20 cellular contexts compared by ENCODE assay signal in the genomic region with DNA sequence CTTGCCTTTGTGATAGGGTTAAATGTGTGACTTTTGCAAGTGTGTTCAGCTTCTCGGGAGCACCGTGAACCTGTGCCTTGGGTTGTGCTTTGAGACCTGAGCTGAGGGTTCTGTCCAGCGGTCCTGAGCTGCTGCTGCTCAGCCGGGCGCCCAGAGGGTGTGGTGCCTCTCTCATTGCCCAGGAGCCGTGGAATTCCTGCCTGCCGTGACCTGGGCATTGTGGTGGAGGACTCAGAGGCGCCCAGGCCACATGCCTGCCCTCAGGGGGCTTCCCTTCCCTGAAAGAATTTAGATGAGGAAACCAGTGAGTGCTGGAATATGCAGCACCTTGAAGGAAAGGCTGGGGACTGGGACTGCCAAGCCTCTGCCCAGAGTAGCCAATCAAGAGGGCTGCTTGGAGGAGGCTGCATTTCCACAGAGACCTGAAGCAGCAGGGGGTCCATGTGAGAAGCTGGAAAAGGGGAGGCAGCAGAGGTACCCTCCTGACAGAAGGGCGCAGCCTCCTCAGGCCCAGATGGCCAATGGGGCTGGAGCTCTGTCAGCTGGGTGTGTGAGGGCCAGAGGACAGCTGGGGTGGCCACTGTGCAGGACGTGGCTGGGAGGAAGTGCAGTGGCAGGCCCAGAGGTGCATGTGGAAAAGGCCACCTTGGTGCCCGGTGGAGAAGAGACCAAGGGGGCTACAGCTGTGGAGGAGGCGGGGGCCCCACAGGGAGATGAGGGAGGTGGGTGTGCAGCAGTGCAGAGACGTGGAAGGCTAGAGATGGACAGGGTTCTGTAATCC.
DNase-seq lines count a peak whose midpoint lies in the region; ATAC-seq and TF ChIP-seq lines count a peak whose summit lies in the region.
"Had no signal": no experiment of that assay in that cellular context is flagged by ENCODE, and none has a peak within 500 bp of the region (broad histone marks: within the 10 kb centered on the region; RNA-seq: fewer than 3 reads in every experiment).

No MANE protein-coding gene starts in this region.

- H3K9me3 ChIP-seq in heart right ventricle (no peaks in the 10 kb centered on the region), upper lobe of right lung (no peaks in the 10 kb centered on the region)
- H3K9me3 ChIP-seq: gastrocnemius medialis had no signal

- no peak overlapping the region for H2AK5ac ChIP-seq in mesendoderm (ENCODE audit: low read length)

- no peak overlapping the region for H3K4ac ChIP-seq in mesendoderm (ENCODE audit: low read depth, low read length)

- H3K27me3 Mint-ChIP-seq in activated naive CD8-positive, alpha-beta T cell treated with anti-CD3 and anti-CD28 coated beads, Interleukin-2, amount 50 U/mL, for 24 hours, result no peaks in the 10 kb centered on the region
- H3K27me3 Mint-ChIP-seq: central memory CD8-positive, alpha-beta T cell had no signal

- H3K4me1 Mint-ChIP-seq in activated naive CD8-positive, alpha-beta T cell treated with anti-CD3 and anti-CD28 coated beads, Interleukin-2, amount 50 U/mL, for 24 hours, result peaks cover 7% of the 10 kb centered on the region

- H3K56ac ChIP-seq in mesendoderm (ENCODE audit: low read length), result no peak overlapping the region

- no peak overlapping the region for H3K4me3 Mint-ChIP-seq in activated naive CD8-positive, alpha-beta T cell treated with anti-CD3 and anti-CD28 coated beads, Interleukin-2, amount 50 U/mL, for 24 hours
- H3K4me3 Mint-ChIP-seq: central memory CD8-positive, alpha-beta T cell had no signal

- H3K27me3 ChIP-seq in heart right ventricle, result no peaks in the 10 kb centered on the region
- H3K27me3 ChIP-seq in upper lobe of right lung, result no peaks in the 10 kb centered on the region
- H3K27me3 ChIP-seq in mesendoderm (ENCODE audit: insufficient read depth, low read length, poor library complexity), result no peaks in the 10 kb centered on the region
- H3K27me3 ChIP-seq: gastrocnemius medialis had no signal

- WGBS in heart right ventricle, 2 donors, result 91 to 96% methylated on average over 13 of the region's 13 CpGs
- no CpG with 5 or more reads among the region's 13 CpGs for WGBS in mesendoderm (ENCODE audit: extremely low coverage, insufficient coverage, low lambda C conversion rate)

- no peak overlapping the region for H3K9ac ChIP-seq in mesendoderm (ENCODE audit: low read length)

- no peak overlapping the region for H2BK5ac ChIP-seq in mesendoderm (ENCODE audit: low read length)

- intact Hi-C loops in Right ventricle myocardium superior (cut with DNase I), result no loop called here
- intact Hi-C loops in heart right ventricle (cut with DNase I), result no loop called here
- intact Hi-C loops in upper lobe of right lung (cut with DNase I), result no loop called here

- H3K79me1 ChIP-seq in mesendoderm (ENCODE audit: low read length), result no peaks in the 10 kb centered on the region

- H3K4me3 ChIP-seq in heart right ventricle (no peak overlapping the region), upper lobe of right lung (no peak overlapping the region), mesendoderm (ENCODE audit: low read length) (no peak overlapping the region)
- H3K4me3 ChIP-seq: gastrocnemius medialis had no signal

- H3K23ac ChIP-seq in mesendoderm (ENCODE audit: low read length), result no peak overlapping the region

- no peak overlapping the region for H4K5ac ChIP-seq in mesendoderm (ENCODE audit: low read length)

- no peak overlapping the region for H2BK15ac ChIP-seq in mesendoderm (replicated peaks; ENCODE audit: low read depth)

- H3K9me3 Mint-ChIP-seq in activated naive CD8-positive, alpha-beta T cell treated with anti-CD3 and anti-CD28 coated beads, Interleukin-2, amount 50 U/mL, for 24 hours, result no peaks in the 10 kb centered on the region
- H3K9me3 Mint-ChIP-seq: activated T-helper 2 cell treated with anti-CD3 and anti-CD28 coated beads, Interferon-gamma antibody, Interleukin-2, Interleukin-4, amounts not matched to agents 10 μg/mL and 5 μg/mL and 100 μg/mL, durations not matched to agents 14 hours and 24 hours and 36 hours; central memory CD8-positive, alpha-beta T cell had no signal

- ATAC-seq in Right ventricle myocardium superior (ENCODE audit: poor library complexity) (no peak), heart right ventricle (no peak), upper lobe of right lung (peak; percentile 19)
- peak; percentile 20 for ATAC-seq in activated naive CD8-positive, alpha-beta T cell treated with anti-CD3 and anti-CD28 coated beads, Interleukin-2, amount 50 U/mL, for 24 hours
- ATAC-seq: esophagus mucosa, gastrocnemius medialis, SK-N-SH treated with all-trans-retinoic acid at 6 μM for 48 hours had no signal

- peaks cover 2% of the 10 kb centered on the region for H3K36me3 Mint-ChIP-seq in activated naive CD8-positive, alpha-beta T cell treated with anti-CD3 and anti-CD28 coated beads, Interleukin-2, amount 50 U/mL, for 24 hours (ENCODE audit: low read depth)

- H4K8ac ChIP-seq in mesendoderm (ENCODE audit: low read depth, low read length), result no peak overlapping the region

- no peaks in the 10 kb centered on the region for H3K79me2 ChIP-seq in mesendoderm (ENCODE audit: control insufficient read depth, insufficient read depth, low read length)

- no peak overlapping the region for H3K18ac ChIP-seq in mesendoderm (ENCODE audit: low read length)

- DNase-seq in Right ventricle myocardium superior (peak; percentile 27), heart right ventricle (no peak), mesenteric fat pad (ENCODE audit: low spot score) (peak; percentile 65), upper lobe of right lung (peak; percentile 43), A172 (ENCODE audit: low spot score) (no peak), NOMO-1 treated with dmso at 0.1 percent for 144 hours (lab: John Stamatoyannopoulos, UW; ENCODE audit: unreplicated experiment) (no peak), mesendoderm (no peak)
- DNase-seq in activated naive CD8-positive, alpha-beta T cell treated with anti-CD3 and anti-CD28 coated beads, Interleukin-2, amount 50 U/mL, for 24 hours, result no peak
- DNase-seq: anterior cingulate cortex; C1 segment of cervical spinal cord; kidney glomerular epithelial cell; midbrain; NCI-H1105; stimulated activated CD8-positive, alpha-beta memory T cell treated with anti-CD3 and anti-CD28 coated beads, Interleukin-4, amount 100 ng/mL, for 48 hours; T-helper 9 cell had no signal

- H3K4me1 ChIP-seq in heart right ventricle (peaks cover 0 to 2% (median 0%) of the 10 kb centered on the region in 9 donors), upper lobe of right lung (no peaks in the 10 kb centered on the region), mesendoderm (ENCODE audit: control insufficient read depth, low read depth, low read length) (no peaks in the 10 kb centered on the region)
- H3K4me1 ChIP-seq: gastrocnemius medialis had no signal

- H3K4me2 ChIP-seq in mesendoderm (ENCODE audit: low read length), result no peak overlapping the region

- no peak overlapping the region for H2BK120ac ChIP-seq in mesendoderm (ENCODE audit: low read depth, low read length)

- H3K36me3 ChIP-seq in heart right ventricle, result peaks cover 0 to 14% (median 0%) of the 10 kb centered on the region in 9 donors
- H3K36me3 ChIP-seq in upper lobe of right lung, result no peaks in the 10 kb centered on the region
- no peaks in the 10 kb centered on the region for H3K36me3 ChIP-seq in mesendoderm (ENCODE audit: control insufficient read depth, insufficient read depth, low read length)
- H3K36me3 ChIP-seq: gastrocnemius medialis had no signal

- H3K27ac ChIP-seq in heart right ventricle, result no peak overlapping the region
- H3K27ac ChIP-seq in upper lobe of right lung, result no peak overlapping the region
- no peak overlapping the region for H3K27ac ChIP-seq in mesendoderm (ENCODE audit: low read depth, low read length)
- H3K27ac ChIP-seq: gastrocnemius medialis had no signal

- no peak for TF ChIP-seq CTCF in heart right ventricle (IDR thresholded peaks at IDR 0.05)
- TF ChIP-seq CTCF in upper lobe of right lung (IDR thresholded peaks at IDR 0.05), result no peak

- H3K27ac Mint-ChIP-seq in activated naive CD8-positive, alpha-beta T cell treated with anti-CD3 and anti-CD28 coated beads, Interleukin-2, amount 50 U/mL, for 24 hours, result peak overlapping the region; percentile 9
- H3K27ac Mint-ChIP-seq: activated T-helper 2 cell treated with anti-CD3 and anti-CD28 coated beads, Interferon-gamma antibody, Interleukin-2, Interleukin-4, amounts not matched to agents 10 μg/mL and 5 μg/mL and 100 μg/mL, durations not matched to agents 14 hours and 24 hours and 36 hours had no signal

Comparison
In these comparisons a context has a peak if more than half of its experiments do, and no peak if none do; other contexts are left out.
1. DNase-seq: peak in Right ventricle myocardium superior (single experiment), mesenteric fat pad (single experiment) and upper lobe of right lung (single experiment); none in heart right ventricle (0 of 2), activated naive CD8-positive, alpha-beta T cell treated with anti-CD3 and anti-CD28 coated beads, Interleukin-2, amount 50 U/mL, for 24 hours (single experiment), A172 (single experiment), NOMO-1 treated with dmso at 0.1 percent for 144 hours (single experiment) and mesendoderm (single experiment).
2. ATAC-seq: peak in activated naive CD8-positive, alpha-beta T cell treated with anti-CD3 and anti-CD28 coated beads, Interleukin-2, amount 50 U/mL, for 24 hours (single experiment) and upper lobe of right lung (single experiment); none in Right ventricle myocardium superior (single experiment) and heart right ventricle (0 of 8).